In genomic region chr1:153745417-153745816, GRCh38 we compare ENCODE assay signal across 20 cellular contexts. TPM values are rescaled to one million over a fixed set of nuclear protein-coding genes. Genes with fewer than 3 reads are reported as not detected.
DNase-seq lines count a peak whose midpoint lies in the region; ATAC-seq and TF ChIP-seq lines count a peak whose summit lies in the region.
"Had no signal": no experiment of that assay in that cellular context is flagged by ENCODE, and none has a peak within 500 bp of the region (broad histone marks: within the 10 kb centered on the region; RNA-seq: fewer than 3 reads in every experiment).

No MANE protein-coding gene starts in this region.

- H3K36me3 ChIP-seq in HUES48 (ENCODE audit: control insufficient read depth, insufficient read depth, low read length): peaks cover 78% of the 10 kb centered on the region
- peaks cover 75% of the 10 kb centered on the region for H3K36me3 ChIP-seq in endodermal cell (ENCODE audit: control insufficient read depth, insufficient read depth, low read length)
- peaks cover 80% of the 10 kb centered on the region for H3K36me3 ChIP-seq in iPS-20b (ENCODE audit: insufficient read depth, low read depth, low read length)
- H3K36me3 ChIP-seq in tibial artery: peaks cover 17 to 74% (median 64%) of the 10 kb centered on the region in 3 donors
- no peaks in the 10 kb centered on the region; the same call in none of the 2 replicates for H3K36me3 ChIP-seq in Caco-2 (ENCODE audit: control insufficient read depth, insufficient read depth, low read length)

- intact Hi-C loops in tibial artery (cut with DNase I; ENCODE audit: low total_unique reads) (loop anchor here (5.0 to 10.0 kb wide), 2 partner anchors 68 to 231 kb away; partner anchors contain the start of gene NPR1), Caco-2 (cut with micrococcal nuclease; ENCODE audit: unreplicated experiment) (loop anchor here (5.0 kb wide), 1 partner anchor 393 kb away; no protein-coding TSS in a partner anchor)

- H3K4me1 Mint-ChIP-seq in endodermal cell (peaks cover 76% of the 10 kb centered on the region), Caco-2 (ENCODE audit: low read depth, unreplicated experiment) (peaks cover 33% of the 10 kb centered on the region)

- no TSS peak for BruUV-seq in Caco-2 (replicated peaks; lab: Mats Ljungman, UMichigan)

- CTCF ChIA-PET in Caco-2 (lab: Charles Lee): no interaction called here

- H3K27ac ChIP-seq in HUES48 (ENCODE audit: low read depth, low read length): peak overlapping the region; percentile 84
- no peak overlapping the region for H3K27ac ChIP-seq in endodermal cell (ENCODE audit: low read depth, low read length)
- H3K27ac ChIP-seq in iPS-20b (ENCODE audit: low read length): peak overlapping the region; percentile 82
- peak overlapping the region; percentile 16 to 31 for H3K27ac ChIP-seq in tibial artery
- H3K27ac ChIP-seq: GM23248 had no signal

- POLR2A ChIA-PET in Caco-2 (lab: Charles Lee): no interaction called here

- H3K4me3 Mint-ChIP-seq in endodermal cell (peak overlapping the region; percentile 19), Caco-2 (ENCODE audit: unreplicated experiment) (no peak overlapping the region)
- H3K4me3 Mint-ChIP-seq: CD8-positive, alpha-beta memory T cell; IgD-negative memory B cell had no signal

- H3K27me3 ChIP-seq in HUES48 (ENCODE audit: control insufficient read depth, insufficient read depth, low read length): no peaks in the 10 kb centered on the region
- no peaks in the 10 kb centered on the region for H3K27me3 ChIP-seq in endodermal cell (ENCODE audit: control insufficient read depth, insufficient read depth, low read length, poor library complexity, severe bottlenecking)
- H3K27me3 ChIP-seq in iPS-20b (ENCODE audit: insufficient read depth, low read length): no peaks in the 10 kb centered on the region
- no peaks in the 10 kb centered on the region for H3K27me3 ChIP-seq in tibial artery
- H3K27me3 ChIP-seq in Caco-2 (replicated peaks; ENCODE audit: control insufficient read depth, insufficient read depth, low read length): no peaks in the 10 kb centered on the region
- H3K27me3 ChIP-seq: MG63 had no signal

- H3K27me3 Mint-ChIP-seq in endodermal cell (ENCODE audit: insufficient read depth) (no peaks in the 10 kb centered on the region), Caco-2 (ENCODE audit: insufficient read depth, unreplicated experiment) (no peaks in the 10 kb centered on the region)
- H3K27me3 Mint-ChIP-seq: CD8-positive, alpha-beta memory T cell; IgD-negative memory B cell had no signal

- H3K27ac Mint-ChIP-seq in endodermal cell: peak overlapping the region; percentile 88
- H3K27ac Mint-ChIP-seq in Caco-2 (ENCODE audit: unreplicated experiment): no peak overlapping the region
- H3K27ac Mint-ChIP-seq: IgD-negative memory B cell had no signal

- DNase-seq in endodermal cell: peak; percentile 80
- DNase-seq in tibial artery: no peak
- no peak for DNase-seq in Caco-2
- DNase-seq in SW 1271 (lab: John Stamatoyannopoulos, UW): no peak
- DNase-seq: ACHN; C1 segment of cervical spinal cord; CD8-positive, alpha-beta memory T cell; DMS79; GM23248; Kasumi-1; MG63; NCI-H1048; NCI-H1436; NCI-H2029; NCI-H345; NCI-H524 treated with DMSO at 0.1 percent for 48 hours had no signal

- H3K9me3 ChIP-seq in HUES48 (ENCODE audit: control insufficient read depth, insufficient read depth, low read length): no peaks in the 10 kb centered on the region
- H3K9me3 ChIP-seq in endodermal cell (ENCODE audit: control insufficient read depth, low read length): no peaks in the 10 kb centered on the region
- no peaks in the 10 kb centered on the region for H3K9me3 ChIP-seq in iPS-20b (ENCODE audit: insufficient read depth, low read depth, low read length)
- H3K9me3 ChIP-seq in tibial artery: no peaks in the 10 kb centered on the region
- no peaks in the 10 kb centered on the region for H3K9me3 ChIP-seq in Caco-2
- H3K9me3 ChIP-seq: MG63 had no signal

- 9 to 40% methylated on average over 1 to 2 of the region's 2 CpGs for WGBS in endodermal cell (ENCODE audit: insufficient coverage in 1 of 2, insufficient read length in 1 of 2), 2 experiments

- H3K36me3 Mint-ChIP-seq in endodermal cell (ENCODE audit: low read depth): peaks cover 62% of the 10 kb centered on the region
- H3K36me3 Mint-ChIP-seq in Caco-2 (ENCODE audit: insufficient read depth, unreplicated experiment): peaks cover 49% of the 10 kb centered on the region

- H3K9me3 Mint-ChIP-seq in endodermal cell (no peaks in the 10 kb centered on the region), Caco-2 (ENCODE audit: unreplicated experiment) (no peaks in the 10 kb centered on the region)
- H3K9me3 Mint-ChIP-seq: CD8-positive, alpha-beta memory T cell; IgD-negative memory B cell had no signal

- H3K4me1 ChIP-seq in HUES48 (ENCODE audit: control insufficient read depth, insufficient read depth, low read length) (peaks cover 54% of the 10 kb centered on the region), endodermal cell (ENCODE audit: control insufficient read depth, insufficient read depth, low read length) (peaks cover 27% of the 10 kb centered on the region), iPS-20b (ENCODE audit: insufficient read depth, low read length) (peaks cover 41% of the 10 kb centered on the region), tibial artery (peaks cover 0 to 73% (median 37%) of the 10 kb centered on the region in 4 donors), Caco-2 (peaks cover 33% of the 10 kb centered on the region)

- no peak for TF ChIP-seq CTCF in endodermal cell (conservative IDR thresholded peaks at IDR 0.05)
- no peak for TF ChIP-seq CTCF in tibial artery (IDR thresholded peaks at IDR 0.05)
- TF ChIP-seq CTCF in Caco-2 (IDR thresholded peaks at IDR 0.05; ENCODE audit: insufficient read depth in 1 of 2, low read depth in 1 of 2, low read length in 1 of 2, severe bottlenecking in 1 of 2, unreplicated experiment in 1 of 2): no peak

- H3K4me3 ChIP-seq in HUES48 (ENCODE audit: low read depth, low read length) (peak overlapping the region; percentile 38; the same call in 1 of the 2 replicates), endodermal cell (ENCODE audit: low read length) (no peak overlapping the region), iPS-20b (ENCODE audit: low read length) (peak overlapping the region; percentile 56; the same call in 1 of the 2 replicates), tibial artery (no peak overlapping the region), Caco-2 (ENCODE audit: low read depth, low read length) (no peak overlapping the region)
- H3K4me3 ChIP-seq: GM23248, MG63 had no signal

- H3K9ac ChIP-seq in HUES48 (ENCODE audit: low read depth, low read length): peak overlapping the region; percentile 30; the same call in 1 of the 2 replicates
- no peak overlapping the region for H3K9ac ChIP-seq in endodermal cell (ENCODE audit: extremely low read depth, low read length, poor library complexity, severe bottlenecking)
- peak overlapping the region; percentile 81; the same call in 1 of the 2 replicates for H3K9ac ChIP-seq in iPS-20b (ENCODE audit: low read depth, low read length)
- H3K9ac ChIP-seq: GM23248 had no signal

- no peak for ATAC-seq in HG03095 (IDR thresholded peaks at IDR 0.05; ENCODE audit: unreplicated experiment)

RNA-seq across cellular contexts. Expression of gene INTS3, which starts 17.6 kb away (rescaled TPM):
- total RNA-seq in endodermal cell: 100 to 1,000 TPM in 1 of 2 donors, 10 to 100 TPM in 1; 94.4 to 117 TPM
- 64.8 TPM for polyA plus RNA-seq in endodermal cell (2013, experiment 1 of 2)
- 56.5 TPM for polyA plus RNA-seq in endodermal cell (2013, experiment 2 of 2)
- total RNA-seq in Caco-2 (2022): 39.0 and 43.4 TPM in 2 replicates

RNA-seq across cellular contexts. Expression of gene SLC27A3, which starts 29.8 kb away (rescaled TPM):
- total RNA-seq in endodermal cell (10 to 100 TPM; 60.6 to 64.5 TPM), Caco-2 (2022) (22.8 and 27.2 TPM in 2 replicates)
- 18.9 TPM for polyA plus RNA-seq in endodermal cell (2013, experiment 1 of 2)
- 18.1 TPM for polyA plus RNA-seq in endodermal cell (2013, experiment 2 of 2)

Comparison
In these comparisons a context has a peak if more than half of its experiments do, and no peak if none do; other contexts are left out.
1. H3K4me3 ChIP-seq: peak in HUES48 (single experiment) and iPS-20b (single experiment); none in endodermal cell (single experiment), tibial artery (0 of 2) and Caco-2 (single experiment).